In the genomic region with DNA sequence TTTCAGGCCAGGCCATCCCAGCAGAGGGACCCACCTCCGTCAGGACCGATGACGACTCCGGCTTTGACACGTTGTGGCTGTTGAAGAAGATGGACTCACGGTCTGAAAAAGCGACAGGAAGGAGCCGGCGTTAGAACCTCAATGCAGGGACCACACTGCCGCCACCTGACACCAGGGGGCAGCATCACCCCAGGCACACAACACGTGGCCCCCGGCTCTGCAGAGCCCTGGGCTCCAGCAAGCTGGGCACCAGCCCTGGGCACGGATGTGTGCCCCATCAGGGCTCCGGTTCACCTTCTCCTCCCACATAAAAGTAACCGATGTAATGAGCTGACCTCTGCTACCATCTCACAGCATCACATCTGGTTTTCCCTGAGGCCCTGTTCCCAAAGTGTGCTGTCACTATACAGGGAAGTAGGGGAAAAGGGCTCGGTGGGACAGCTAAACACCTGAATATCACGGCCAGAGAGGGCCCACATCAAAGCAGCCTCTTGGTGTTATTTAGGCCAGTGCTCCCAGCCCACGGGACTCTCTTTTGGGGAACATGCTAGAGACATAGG, we compare ENCODE assay signal across 8 cellular contexts. TPM values are rescaled to one million over a fixed set of nuclear protein-coding genes. Genes with fewer than 3 reads are reported as not detected.
DNase-seq lines count a peak whose midpoint lies in the region; ATAC-seq and TF ChIP-seq lines count a peak whose summit lies in the region.

No MANE protein-coding gene starts in this region.

- H3K9me3 ChIP-seq in OCI-LY1 (ENCODE audit: low read length): no peaks in the 10 kb centered on the region
- no peaks in the 10 kb centered on the region for H3K9me3 ChIP-seq in naive thymus-derived CD4-positive, alpha-beta T cell (ENCODE audit: control insufficient read depth in 2 of 3, low read length in 3 of 3)

- H3K4me3 ChIP-seq in OCI-LY1 (ENCODE audit: low read depth, low read length, poor library complexity, severe bottlenecking): no peak overlapping the region
- no peak overlapping the region for H3K4me3 ChIP-seq in naive thymus-derived CD4-positive, alpha-beta T cell (ENCODE audit: low read length)

- H4K20me1 ChIP-seq in OCI-LY1 (ENCODE audit: insufficient read depth, low read length): no peaks in the 10 kb centered on the region

- DNase-seq in AML-193 (lab: John Stamatoyannopoulos, UW): peak; percentile 29 to 47
- DNase-seq in activated T-cell treated with anti-CD3 and anti-CD28 coated beads for 48 hours (ENCODE audit: low read depth): peak; percentile 77
- peak; percentile 48 to 84 (median 74) for DNase-seq in naive thymus-derived CD4-positive, alpha-beta T cell

- H3F3A ChIP-seq in OCI-LY1 (ENCODE audit: insufficient read depth, low read length): no peaks in the 10 kb centered on the region

- no peaks in the 10 kb centered on the region for H3K79me2 ChIP-seq in OCI-LY1 (ENCODE audit: insufficient read depth, low read length)

- POLR2A ChIA-PET in naive thymus-derived CD4-positive, alpha-beta T cell (lab: Charles Lee): no interaction called here

- H3K27ac Mint-ChIP-seq in naive thymus-derived CD4-positive, alpha-beta T cell: peak overlapping the region in 1 of 9 donors; percentile 26
- H3K27ac Mint-ChIP-seq in stimulated activated memory B cell treated with anti-CD40 and anti-IgM and Interleukin-4, amounts not matched to agents 10 μg/mL and 1 μg/mL and 100 μg/mL, for 72 hours: peak overlapping the region; percentile 55

- intact Hi-C loops in naive thymus-derived CD4-positive, alpha-beta T cell (cut with micrococcal nuclease): loop anchor here (1.0 to 2.0 kb wide), 5 partner anchors 161 to 267 kb away; no protein-coding TSS in a partner anchor

- peaks cover 0 to 39% (median 6%) of the 10 kb centered on the region in 5 donors for H3K36me3 Mint-ChIP-seq in naive thymus-derived CD4-positive, alpha-beta T cell
- H3K36me3 Mint-ChIP-seq in stimulated activated memory B cell treated with anti-CD40 and anti-IgM and Interleukin-4, amounts not matched to agents 10 μg/mL and 1 μg/mL and 100 μg/mL, for 72 hours: peaks cover 80% of the 10 kb centered on the region

- no peak overlapping the region for H3K9ac ChIP-seq in OCI-LY1 (ENCODE audit: low read length)

- no peaks in the 10 kb centered on the region for H3K27me3 Mint-ChIP-seq in naive thymus-derived CD4-positive, alpha-beta T cell
- H3K27me3 Mint-ChIP-seq in stimulated activated memory B cell treated with anti-CD40 and anti-IgM and Interleukin-4, amounts not matched to agents 10 μg/mL and 1 μg/mL and 100 μg/mL, for 72 hours: no peaks in the 10 kb centered on the region

- peaks cover 0 to 2% (median 0%) of the 10 kb centered on the region in 11 donors for H3K9me3 Mint-ChIP-seq in naive thymus-derived CD4-positive, alpha-beta T cell
- H3K9me3 Mint-ChIP-seq in stimulated activated memory B cell treated with anti-CD40 and anti-IgM and Interleukin-4, amounts not matched to agents 10 μg/mL and 1 μg/mL and 100 μg/mL, for 72 hours: no peaks in the 10 kb centered on the region

- H3K9me2 ChIP-seq in OCI-LY1 (ENCODE audit: low read depth, low read length): no peaks in the 10 kb centered on the region

- CTCF ChIA-PET in naive thymus-derived CD4-positive, alpha-beta T cell (lab: Charles Lee): interaction anchor here (0.6 to 1.6 kb wide), 8 partner anchors 11 to 269 kb away, joined by 3 to 6 read pairs (median 4); no protein-coding TSS in a partner anchor

- H3K4me2 ChIP-seq in OCI-LY1 (ENCODE audit: low read length): no peak overlapping the region

- ATAC-seq in GM19023 (IDR thresholded peaks at IDR 0.05; ENCODE audit: unreplicated experiment): peak; percentile 79
- peak; percentile 62 for ATAC-seq in HG03469 (IDR thresholded peaks at IDR 0.05; ENCODE audit: unreplicated experiment)
- ATAC-seq in esophagus mucosa: peak; percentile 84
- ATAC-seq in naive thymus-derived CD4-positive, alpha-beta T cell: peak; percentile 93
- ATAC-seq in stimulated activated memory B cell treated with anti-CD40 and anti-IgM and Interleukin-4, amounts not matched to agents 10 μg/mL and 1 μg/mL and 100 μg/mL, for 72 hours: peak; percentile 90

- H3K4me1 Mint-ChIP-seq in naive thymus-derived CD4-positive, alpha-beta T cell: peaks cover 0 to 9% (median 5%) of the 10 kb centered on the region in 7 donors
- H3K4me1 Mint-ChIP-seq in stimulated activated memory B cell treated with anti-CD40 and anti-IgM and Interleukin-4, amounts not matched to agents 10 μg/mL and 1 μg/mL and 100 μg/mL, for 72 hours: peaks cover 18% of the 10 kb centered on the region

- no peaks in the 10 kb centered on the region for H3K36me3 ChIP-seq in OCI-LY1 (ENCODE audit: insufficient read depth, low read length)
- H3K36me3 ChIP-seq in naive thymus-derived CD4-positive, alpha-beta T cell (ENCODE audit: control insufficient read depth in 2 of 3, insufficient read depth in 3 of 3, low read length in 3 of 3): peaks cover 0 to 47% (median 0%) of the 10 kb centered on the region in 3 experiments

- no peaks in the 10 kb centered on the region for H3K4me1 ChIP-seq in OCI-LY1 (ENCODE audit: insufficient read depth, low read length, severe bottlenecking)
- no peaks in the 10 kb centered on the region for H3K4me1 ChIP-seq in naive thymus-derived CD4-positive, alpha-beta T cell (ENCODE audit: control insufficient read depth in 2 of 2, insufficient read depth in 2 of 2, low read length in 2 of 2)

- peak; percentile 92 for TF ChIP-seq CTCF in OCI-LY1 (IDR thresholded peaks at IDR 0.05; ENCODE audit: low read length)

- no peaks in the 10 kb centered on the region for H3K27me3 ChIP-seq in OCI-LY1 (ENCODE audit: insufficient read depth, low read length)
- no peaks in the 10 kb centered on the region for H3K27me3 ChIP-seq in naive thymus-derived CD4-positive, alpha-beta T cell (ENCODE audit: control insufficient read depth in 2 of 2, insufficient read depth in 2 of 2, low read length in 2 of 2)

- H2AFZ ChIP-seq in OCI-LY1 (ENCODE audit: low read length): no peak overlapping the region

- no peak overlapping the region for H3K27ac ChIP-seq in OCI-LY1 (ENCODE audit: low read depth, low read length, poor library complexity, severe bottlenecking)
- no peak overlapping the region for H3K27ac ChIP-seq in naive thymus-derived CD4-positive, alpha-beta T cell (ENCODE audit: low read depth, low read length)

- H3K4me3 Mint-ChIP-seq in naive thymus-derived CD4-positive, alpha-beta T cell: no peak overlapping the region
- no peak overlapping the region for H3K4me3 Mint-ChIP-seq in stimulated activated memory B cell treated with anti-CD40 and anti-IgM and Interleukin-4, amounts not matched to agents 10 μg/mL and 1 μg/mL and 100 μg/mL, for 72 hours

RNA-seq across cellular contexts. Expression of a gene that starts 29.0 kb away (rescaled TPM):
- total RNA-seq in esophagus mucosa: 0.08 TPM
- total RNA-seq in naive thymus-derived CD4-positive, alpha-beta T cell: not detected
- polyA plus RNA-seq in naive thymus-derived CD4-positive, alpha-beta T cell: not detected
